ENCODE assay signal across 25 cellular contexts in genomic region chr21:42143111-42143510, GRCh38.
"Had no signal": no experiment of that assay in that cellular context is flagged by ENCODE, and none has a peak within 500 bp of the region (broad histone marks: within the 10 kb centered on the region; RNA-seq: fewer than 3 reads in every experiment).

No MANE protein-coding gene starts in this region.

- H3K27ac ChIP-seq: left lung, ovary, right atrium auricular region, stomach, testis, thyroid gland, transverse colon, upper lobe of left lung, vagina had no signal

- ATAC-seq: left colon; left lung; naive thymus-derived CD4-positive, alpha-beta T cell; sciatic nerve; stimulated activated naive B cell treated with anti-CD40 and anti-IgM and Interleukin-4, amounts not matched to agents 10 μg/mL and 1 μg/mL and 100 μg/mL, for 72 hours; stimulated activated naive CD8-positive, alpha-beta T cell treated with anti-CD3 and anti-CD28 coated beads, Interleukin-15, Interleukin-2, amounts not matched to agents 100 U/mL and 50 U/mL, for 24 hours had no signal

- H3K4me1 ChIP-seq: left lung, thyroid gland, vagina had no signal

- H3K4me1 Mint-ChIP-seq: mesothelial cell of epicardium had no signal

- H3K4me3 ChIP-seq: left lung, lung, ovary, right atrium auricular region, stomach, testis, thyroid gland, transverse colon, upper lobe of left lung, vagina had no signal

- H3K27ac Mint-ChIP-seq: mesothelial cell of epicardium; naive thymus-derived CD4-positive, alpha-beta T cell; stimulated activated naive B cell treated with anti-CD40 and anti-IgM and Interleukin-4, amounts not matched to agents 10 μg/mL and 1 μg/mL and 100 μg/mL, for 72 hours had no signal

- H3K27me3 ChIP-seq: left lung, ovary, right atrium auricular region, testis, thyroid gland, transverse colon, upper lobe of left lung, vagina had no signal

- H3K36me3 ChIP-seq: left lung, ovary, right atrium auricular region, stomach, thyroid gland, transverse colon, upper lobe of left lung, vagina had no signal

- FAIRE-seq: keratinocyte, small intestine had no signal

- H3K4me3 Mint-ChIP-seq: mesothelial cell of epicardium; stimulated activated naive B cell treated with anti-CD40 and anti-IgM and Interleukin-4, amounts not matched to agents 10 μg/mL and 1 μg/mL and 100 μg/mL, for 72 hours had no signal

- H3K36me3 Mint-ChIP-seq: mesothelial cell of epicardium; naive thymus-derived CD4-positive, alpha-beta T cell; natural killer cell treated with Interleukin-12 subunit alpha and Interleukin-12 subunit beta and Interleukin-15 and Interleukin-18, amount 100 ng/mL, for 72 hours; stimulated activated naive B cell treated with anti-CD40 and anti-IgM and Interleukin-4, amounts not matched to agents 10 μg/mL and 1 μg/mL and 100 μg/mL, for 72 hours had no signal

- H3K9me3 ChIP-seq: left lung, ovary, right atrium auricular region, stomach, testis, thyroid gland, transverse colon, upper lobe of left lung, vagina had no signal

- H3K9me3 Mint-ChIP-seq: mesothelial cell of epicardium; naive thymus-derived CD4-positive, alpha-beta T cell; natural killer cell treated with Interleukin-12 subunit alpha and Interleukin-12 subunit beta and Interleukin-15 and Interleukin-18, amount 100 ng/mL, for 72 hours; stimulated activated naive B cell treated with anti-CD40 and anti-IgM and Interleukin-4, amounts not matched to agents 10 μg/mL and 1 μg/mL and 100 μg/mL, for 72 hours had no signal

- DNase-seq: hippocampal formation; left colon; mesendoderm; small intestine; stimulated activated CD4-positive, alpha-beta T cell treated with anti-CD3 and anti-CD28 coated beads, Interleukin-1b, Interleukin-23, amount 100 ng/mL, for 48 hours; stimulated activated CD4-positive, alpha-beta T cell treated with anti-CD3 and anti-CD28 coated beads, Interleukin-2, amount 100 ng/mL, for 48 hours; stimulated activated CD4-positive, alpha-beta T cell treated with anti-CD3 and anti-CD28 coated beads, Interleukin-4, amount 100 ng/mL, for 4 hours; stimulated activated CD8-positive, alpha-beta memory T cell treated with anti-CD3 and anti-CD28 coated beads, Interleukin-4, amount 100 ng/mL, for 48 hours; stimulated activated naive B cell treated with anti-CD40 and anti-IgM and Interleukin-4, amounts not matched to agents 10 μg/mL and 1 μg/mL and 100 μg/mL, for 72 hours; stimulated activated naive CD8-positive, alpha-beta T cell treated with anti-CD3 and anti-CD28 coated beads, Interleukin-15, Interleukin-2, amounts not matched to agents 100 U/mL and 50 U/mL, for 24 hours; stomach; testis; thyroid gland; transverse colon; upper lobe of left lung had no signal
